Comparison of ENCODE assay signal across 13 cellular contexts in genomic region chr10:71978476-71978875, GRCh38. TPM values are rescaled to one million over a fixed set of nuclear protein-coding genes. Genes with fewer than 3 reads are reported as not detected.
DNase-seq lines count a peak whose midpoint lies in the region; ATAC-seq and TF ChIP-seq lines count a peak whose summit lies in the region.
"Had no signal": no experiment of that assay in that cellular context is flagged by ENCODE, and none has a peak within 500 bp of the region (broad histone marks: within the 10 kb centered on the region; RNA-seq: fewer than 3 reads in every experiment).

No MANE protein-coding gene starts in this region.

- H3K36me3 Mint-ChIP-seq in chondrocyte (ENCODE audit: low read depth) (peaks cover 4% of the 10 kb centered on the region), type B pancreatic cell (peaks cover 6% of the 10 kb centered on the region)
- H3K36me3 Mint-ChIP-seq in CD4-positive, alpha-beta memory T cell, result no peaks in the 10 kb centered on the region

- H3K27ac Mint-ChIP-seq in chondrocyte (ENCODE audit: unreplicated experiment), result peak overlapping the region; percentile 41
- peak overlapping the region; percentile 14 for H3K27ac Mint-ChIP-seq in type B pancreatic cell
- no peak overlapping the region for H3K27ac Mint-ChIP-seq in CD4-positive, alpha-beta memory T cell
- H3K27ac Mint-ChIP-seq: stimulated activated naive B cell treated with anti-CD40 and anti-IgM and Interleukin-4, amounts not matched to agents 10 μg/mL and 1 μg/mL and 100 μg/mL, for 72 hours had no signal

- H3K9me3 Mint-ChIP-seq in chondrocyte (ENCODE audit: low read depth), result no peaks in the 10 kb centered on the region
- no peaks in the 10 kb centered on the region for H3K9me3 Mint-ChIP-seq in type B pancreatic cell
- no peaks in the 10 kb centered on the region for H3K9me3 Mint-ChIP-seq in CD4-positive, alpha-beta memory T cell
- H3K9me3 Mint-ChIP-seq: stimulated activated naive B cell treated with anti-CD40 and anti-IgM and Interleukin-4, amounts not matched to agents 10 μg/mL and 1 μg/mL and 100 μg/mL, for 72 hours had no signal

- DNase-seq in left ventricle myocardium inferior (no peak), left ventricle myocardium superior (no peak), chondrocyte (ENCODE audit: low spot score) (no peak), myocyte (ENCODE audit: low read depth) (peak; percentile 22), type B pancreatic cell (ENCODE audit: extremely low spot score, unreplicated experiment) (no peak), kidney glomerular epithelial cell (lab: John Stamatoyannopoulos, UW) (no peak), activated gamma-delta T cell (lab: John Stamatoyannopoulos, UW) (no peak)
- no peak for DNase-seq in CD4-positive, alpha-beta memory T cell
- DNase-seq: GOT3; NCI-H2171 treated with DMSO at 0.1 percent for 48 hours; SIG-M5; stimulated activated naive B cell treated with anti-CD40 and anti-IgM and Interleukin-4, amounts not matched to agents 10 μg/mL and 1 μg/mL and 100 μg/mL, for 72 hours had no signal

- no peak overlapping the region for H3K4me3 ChIP-seq in left ventricle myocardium inferior
- H3K4me3 ChIP-seq in CD4-positive, alpha-beta memory T cell (ENCODE audit: low read length in 2 of 2), result no peak overlapping the region

- H3K27ac ChIP-seq in left ventricle myocardium inferior (replicated peaks), result peak overlapping the region; percentile 87
- H3K27ac ChIP-seq in CD4-positive, alpha-beta memory T cell (ENCODE audit: low read depth, low read length), result no peak overlapping the region

- no peaks in the 10 kb centered on the region for H3K9me3 ChIP-seq in left ventricle myocardium inferior (replicated peaks)
- H3K9me3 ChIP-seq in CD4-positive, alpha-beta memory T cell (ENCODE audit: control insufficient read depth in 1 of 2, low read length in 2 of 2), result no peaks in the 10 kb centered on the region

- CTCF ChIA-PET in CD4-positive, alpha-beta memory T cell (lab: Charles Lee; ENCODE audit: partially characterized antibody), result interaction anchor here (1.0 kb wide), 1 partner anchor 296 kb away, joined by 3 read pairs; no protein-coding TSS in a partner anchor

- no peak for ATAC-seq in left ventricle myocardium superior
- ATAC-seq: activated CD4-positive, CD25-positive, alpha-beta regulatory T cell treated with anti-CD3 and anti-CD28 coated beads, Interleukin-2, amount 50 U/mL, for 24 hours; stimulated activated naive B cell treated with anti-CD40 and anti-IgM and Interleukin-4, amounts not matched to agents 10 μg/mL and 1 μg/mL and 100 μg/mL, for 72 hours had no signal

- intact Hi-C loops in left ventricle myocardium inferior (cut with micrococcal nuclease) (no loop called here), left ventricle myocardium superior (cut with micrococcal nuclease) (no loop called here)
- intact Hi-C loops in CD4-positive, alpha-beta memory T cell (cut with micrococcal nuclease), result no loop called here

- peaks cover 99% of the 10 kb centered on the region for H3K4me1 ChIP-seq in left ventricle myocardium inferior
- no peaks in the 10 kb centered on the region for H3K4me1 ChIP-seq in CD4-positive, alpha-beta memory T cell (ENCODE audit: insufficient read depth, low read length)

- H3K4me3 Mint-ChIP-seq in chondrocyte (ENCODE audit: unreplicated experiment) (no peak overlapping the region), type B pancreatic cell (peak overlapping the region; percentile 40)
- H3K4me3 Mint-ChIP-seq in CD4-positive, alpha-beta memory T cell, result no peak overlapping the region
- H3K4me3 Mint-ChIP-seq: stimulated activated naive B cell treated with anti-CD40 and anti-IgM and Interleukin-4, amounts not matched to agents 10 μg/mL and 1 μg/mL and 100 μg/mL, for 72 hours had no signal

- POLR2A ChIA-PET in CD4-positive, alpha-beta memory T cell (lab: Charles Lee; ENCODE audit: partially characterized antibody), result no interaction called here

- H3K4me1 Mint-ChIP-seq in chondrocyte (ENCODE audit: low read depth), result peaks cover 99% of the 10 kb centered on the region
- H3K4me1 Mint-ChIP-seq in type B pancreatic cell (ENCODE audit: unreplicated experiment), result peaks cover 71% of the 10 kb centered on the region
- peaks cover 0 to 2% (median 0%) of the 10 kb centered on the region in 4 donors for H3K4me1 Mint-ChIP-seq in CD4-positive, alpha-beta memory T cell

- no peaks in the 10 kb centered on the region for H3K27me3 ChIP-seq in left ventricle myocardium inferior (ENCODE audit: low read depth)
- no peaks in the 10 kb centered on the region for H3K27me3 ChIP-seq in CD4-positive, alpha-beta memory T cell (ENCODE audit: insufficient read depth, low read length)

- no peaks in the 10 kb centered on the region for H3K36me3 ChIP-seq in left ventricle myocardium inferior
- H3K36me3 ChIP-seq in CD4-positive, alpha-beta memory T cell (ENCODE audit: insufficient read depth, low read length), result no peaks in the 10 kb centered on the region

- TF ChIP-seq CTCF in left ventricle myocardium inferior (IDR thresholded peaks at IDR 0.05; ENCODE audit: borderline replicate concordance) (peak; percentile 26), chondrocyte (IDR thresholded peaks at IDR 0.05) (peak; percentile 39), type B pancreatic cell (conservative IDR thresholded peaks at IDR 0.05) (peak; percentile 49)

- H3K27me3 Mint-ChIP-seq in chondrocyte (ENCODE audit: low read depth) (no peaks in the 10 kb centered on the region), type B pancreatic cell (no peaks in the 10 kb centered on the region)
- peaks cover 0 to 1% of the 10 kb centered on the region in 2 donors for H3K27me3 Mint-ChIP-seq in CD4-positive, alpha-beta memory T cell

RNA-seq across cellular contexts. Expression of gene CHST3, which starts 14.3 kb away (rescaled TPM):
- 18.0 TPM for total RNA-seq in left ventricle myocardium inferior
- total RNA-seq in left ventricle myocardium superior, result 18.5 TPM
- 43.9 to 65.4 TPM (median 63.2 TPM) in 3 replicates for total RNA-seq in chondrocyte
- total RNA-seq in myocyte, result 49.3 and 57.5 TPM in 2 replicates
- 81.8 TPM for polyA plus RNA-seq in myocyte (2012)
- total RNA-seq in type B pancreatic cell (ENCODE audit: low replicate concordance), result 11.8 and 21.7 TPM in 2 replicates
- not detected for total RNA-seq in CD4-positive, alpha-beta memory T cell
- not detected for polyA plus RNA-seq in CD4-positive, alpha-beta memory T cell

Comparison
In these comparisons a context has a peak if more than half of its experiments do, and no peak if none do; other contexts are left out.
1. H3K27ac Mint-ChIP-seq: peak in chondrocyte (single experiment) and type B pancreatic cell (single experiment); none in CD4-positive, alpha-beta memory T cell (0 of 7).
2. RNA of gene CHST3, which starts 14.3 kb away (total RNA-seq): 43.9 to 65.4 TPM in chondrocyte, 49.3 to 57.5 TPM in myocyte, 11.8 to 21.7 TPM in type B pancreatic cell, 18.5 TPM in left ventricle myocardium superior (single experiment) and 18.0 TPM in left ventricle myocardium inferior (single experiment); not detected in CD4-positive, alpha-beta memory T cell; every median in the first group is over 10 times any median in the second.
3. Peak in every context shown above with its lines, with median percentiles within 50 percentile points of each other: CTCF ChIP-seq.